9 cellular contexts compared by ENCODE assay signal in the genomic region with DNA sequence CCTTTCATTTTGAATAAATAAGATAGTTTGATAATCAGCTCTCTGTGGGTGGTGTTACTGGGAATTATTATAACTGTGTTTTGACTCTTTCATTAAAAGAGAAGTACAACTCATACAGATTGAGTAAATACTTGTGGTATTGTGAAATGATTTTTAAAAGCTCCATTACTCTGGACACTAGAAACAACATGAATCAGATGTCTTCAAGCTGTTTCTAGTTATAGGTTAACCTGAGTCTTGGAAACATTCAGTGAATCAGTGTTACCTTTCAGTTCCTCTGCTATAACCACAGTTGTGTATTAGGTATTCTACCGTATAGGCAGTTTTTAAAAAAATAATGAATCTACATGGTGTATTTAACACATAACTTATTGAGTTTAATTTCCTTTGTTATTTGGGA.
A peak's percentile ranks its signal among the peaks of the same experiment; 100 is the strongest.
DNase-seq lines count a peak whose midpoint lies in the region; ATAC-seq and TF ChIP-seq lines count a peak whose summit lies in the region.
"Had no signal": no experiment of that assay in that cellular context is flagged by ENCODE, and none has a peak within 500 bp of the region (broad histone marks: within the 10 kb centered on the region; RNA-seq: fewer than 3 reads in every experiment).

No MANE protein-coding gene starts in this region.

- CTCF ChIA-PET in CD4-positive, alpha-beta T cell (lab: Charles Lee) = no interaction called here
- CTCF ChIA-PET in WTC11 (lab: Charles Lee) = interaction anchor here (0.5 to 0.6 kb wide), 2 partner anchors 43 to 880 kb away, joined by 3 read pairs; no protein-coding TSS in a partner anchor

- no peak for DNase-seq in CD4-positive, alpha-beta T cell
- peak; percentile 73 for DNase-seq in fibroblast of villous mesenchyme (ENCODE audit: low read depth)
- DNase-seq in WTC11 (ENCODE audit: low spot score) = no peak
- DNase-seq in mesenteric fat pad (ENCODE audit: low spot score) = no peak
- DNase-seq in epidermal melanocyte (ENCODE audit: insufficient read length, low spot score) = no peak

- peaks cover 4% of the 10 kb centered on the region for H3K36me3 Mint-ChIP-seq in CD4-positive, alpha-beta T cell (ENCODE audit: low read depth)
- H3K36me3 Mint-ChIP-seq in WTC11 = peaks cover 9% of the 10 kb centered on the region

- peak overlapping the region; percentile 80 for H3K27ac Mint-ChIP-seq in CD4-positive, alpha-beta T cell
- no peak overlapping the region for H3K27ac Mint-ChIP-seq in WTC11

- ATAC-seq in CD4-positive, alpha-beta T cell (ENCODE audit: poor library complexity) = no peak
- ATAC-seq in GM19395 (IDR thresholded peaks at IDR 0.05; ENCODE audit: unreplicated experiment) = peak; percentile 95
- peak; percentile 80 for ATAC-seq in HG03565 (IDR thresholded peaks at IDR 0.05; ENCODE audit: unreplicated experiment)
- ATAC-seq in WTC11 = no peak
- ATAC-seq in GM19328 (IDR thresholded peaks at IDR 0.05; ENCODE audit: unreplicated experiment) = no peak

- POLR2A ChIA-PET in CD4-positive, alpha-beta T cell (lab: Charles Lee) = no interaction called here
- POLR2A ChIA-PET in WTC11 (lab: Charles Lee) = no interaction called here

- H3K4me3 Mint-ChIP-seq in CD4-positive, alpha-beta T cell = no peak overlapping the region
- no peak overlapping the region for H3K4me3 Mint-ChIP-seq in WTC11

- H3K9me3 Mint-ChIP-seq in CD4-positive, alpha-beta T cell = no peaks in the 10 kb centered on the region
- H3K9me3 Mint-ChIP-seq in WTC11 = peaks cover 9% of the 10 kb centered on the region

- no peaks in the 10 kb centered on the region for H3K9me3 ChIP-seq in CD4-positive, alpha-beta T cell (ENCODE audit: control insufficient read depth, low read length)

- intact Hi-C loops in CD4-positive, alpha-beta T cell (cut with DNase I, micrococcal nuclease) = no loop called here

- H3K27ac ChIP-seq in CD4-positive, alpha-beta T cell (ENCODE audit: low read depth, low read length) = no peak overlapping the region
- H3K27ac ChIP-seq: RWPE1 had no signal

- no peak overlapping the region for H3K4me3 ChIP-seq in fibroblast of villous mesenchyme (ENCODE audit: low read depth, low read length)

- no peaks in the 10 kb centered on the region for H3K27me3 ChIP-seq in CD4-positive, alpha-beta T cell (ENCODE audit: control insufficient read depth, insufficient read depth, low read length)

- peaks cover 51% of the 10 kb centered on the region for H3K4me1 Mint-ChIP-seq in CD4-positive, alpha-beta T cell (ENCODE audit: low read depth)
- peaks cover 31% of the 10 kb centered on the region for H3K4me1 Mint-ChIP-seq in WTC11

- no peak for TF ChIP-seq CTCF in CD4-positive, alpha-beta T cell (IDR thresholded peaks at IDR 0.05)
- TF ChIP-seq CTCF in fibroblast of villous mesenchyme (IDR thresholded peaks at IDR 0.05; ENCODE audit: insufficient read depth, low read depth, low read length) (no peak), WTC11 (IDR thresholded peaks at IDR 0.05) (no peak)

- H3K27me3 Mint-ChIP-seq in CD4-positive, alpha-beta T cell = no peaks in the 10 kb centered on the region
- peaks cover 3% of the 10 kb centered on the region; the same call in 1 of the 2 replicates for H3K27me3 Mint-ChIP-seq in WTC11 (ENCODE audit: low read depth)

TF ChIP-seq in WTC11, 78 proteins besides CTCF, POLR2A, EP300 and RAD21:
- no peak for TF ChIP-seq ZNF232 (CRISPR knock-in tag; IDR thresholded peaks at IDR 0.05)
- TF ChIP-seq, protein P1, sequence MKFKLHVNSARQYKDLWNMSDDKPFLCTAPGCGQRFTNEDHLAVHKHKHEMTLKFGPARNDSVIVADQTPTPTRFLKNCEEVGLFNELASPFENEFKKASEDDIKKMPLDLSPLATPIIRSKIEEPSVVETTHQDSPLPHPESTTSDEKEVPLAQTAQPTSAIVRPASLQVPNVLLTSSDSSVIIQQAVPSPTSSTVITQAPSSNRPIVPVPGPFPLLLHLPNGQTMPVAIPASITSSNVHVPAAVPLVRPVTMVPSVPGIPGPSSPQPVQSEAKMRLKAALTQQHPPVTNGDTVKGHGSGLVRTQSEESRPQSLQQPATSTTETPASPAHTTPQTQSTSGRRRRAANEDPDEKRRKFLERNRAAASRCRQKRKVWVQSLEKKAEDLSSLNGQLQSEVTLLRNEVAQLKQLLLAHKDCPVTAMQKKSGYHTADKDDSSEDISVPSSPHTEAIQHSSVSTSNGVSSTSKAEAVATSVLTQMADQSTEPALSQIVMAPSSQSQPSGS (CRISPR knock-in tag; IDR thresholded peaks at IDR 0.05; ENCODE audit: borderline replicate concordance, low read depth) = no peak
- no peak for TF ChIP-seq TCF7 (CRISPR knock-in tag; IDR thresholded peaks at IDR 0.05; ENCODE audit: low read depth)
- no peak for TF ChIP-seq ZNF317 (CRISPR knock-in tag; IDR thresholded peaks at IDR 0.05; ENCODE audit: borderline replicate concordance, low read depth)
- TF ChIP-seq GABPB1 (CRISPR knock-in tag; IDR thresholded peaks at IDR 0.05) = no peak
- TF ChIP-seq, protein P2, sequence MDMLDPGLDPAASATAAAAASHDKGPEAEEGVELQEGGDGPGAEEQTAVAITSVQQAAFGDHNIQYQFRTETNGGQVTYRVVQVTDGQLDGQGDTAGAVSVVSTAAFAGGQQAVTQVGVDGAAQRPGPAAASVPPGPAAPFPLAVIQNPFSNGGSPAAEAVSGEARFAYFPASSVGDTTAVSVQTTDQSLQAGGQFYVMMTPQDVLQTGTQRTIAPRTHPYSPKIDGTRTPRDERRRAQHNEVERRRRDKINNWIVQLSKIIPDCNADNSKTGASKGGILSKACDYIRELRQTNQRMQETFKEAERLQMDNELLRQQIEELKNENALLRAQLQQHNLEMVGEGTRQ (CRISPR knock-in tag; IDR thresholded peaks at IDR 0.05) = no peak
- no peak for TF ChIP-seq ZBTB21 (CRISPR knock-in tag; IDR thresholded peaks at IDR 0.05; ENCODE audit: borderline replicate concordance)
- TF ChIP-seq, protein P3, sequence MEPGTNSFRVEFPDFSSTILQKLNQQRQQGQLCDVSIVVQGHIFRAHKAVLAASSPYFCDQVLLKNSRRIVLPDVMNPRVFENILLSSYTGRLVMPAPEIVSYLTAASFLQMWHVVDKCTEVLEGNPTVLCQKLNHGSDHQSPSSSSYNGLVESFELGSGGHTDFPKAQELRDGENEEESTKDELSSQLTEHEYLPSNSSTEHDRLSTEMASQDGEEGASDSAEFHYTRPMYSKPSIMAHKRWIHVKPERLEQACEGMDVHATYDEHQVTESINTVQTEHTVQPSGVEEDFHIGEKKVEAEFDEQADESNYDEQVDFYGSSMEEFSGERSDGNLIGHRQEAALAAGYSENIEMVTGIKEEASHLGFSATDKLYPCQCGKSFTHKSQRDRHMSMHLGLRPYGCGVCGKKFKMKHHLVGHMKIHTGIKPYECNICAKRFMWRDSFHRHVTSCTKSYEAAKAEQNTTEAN (CRISPR knock-in tag; IDR thresholded peaks at IDR 0.05) = no peak
- no peak for TF ChIP-seq PRRX2 (CRISPR knock-in tag; IDR thresholded peaks at IDR 0.05)
- TF ChIP-seq, protein P4, sequence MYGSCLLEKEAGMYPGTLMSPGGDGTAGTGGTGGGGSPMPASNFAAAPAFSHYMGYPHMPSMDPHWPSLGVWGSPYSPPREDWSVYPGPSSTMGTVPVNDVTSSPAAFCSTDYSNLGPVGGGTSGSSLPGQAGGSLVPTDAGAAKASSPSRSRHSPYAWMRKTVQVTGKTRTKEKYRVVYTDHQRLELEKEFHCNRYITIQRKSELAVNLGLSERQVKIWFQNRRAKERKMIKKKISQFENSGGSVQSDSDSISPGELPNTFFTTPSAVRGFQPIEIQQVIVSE (CRISPR knock-in tag; IDR thresholded peaks at IDR 0.05; ENCODE audit: borderline replicate concordance) = no peak

Comparison
In these comparisons a context has a peak if more than half of its experiments do, and no peak if none do; other contexts are left out.
1. ATAC-seq: peak in GM19395 (single experiment) and HG03565 (single experiment); none in CD4-positive, alpha-beta T cell (single experiment), WTC11 (single experiment) and GM19328 (single experiment).